1 cellular context compared by ENCODE assay signal in genomic region chr13:98352226-98352625, GRCh38.
TF ChIP-seq lines count a peak whose summit lies in the region.

No MANE protein-coding gene starts in this region.

TF ChIP-seq in WTC11, 78 proteins besides CTCF, POLR2A, EP300 and RAD21 (continued from another document):
- TF ChIP-seq STAT6 (CRISPR knock-in tag; conservative IDR thresholded peaks at IDR 0.05; ENCODE audit: low read depth): no peak
- no peak for TF ChIP-seq TEAD1 (CRISPR knock-in tag; IDR thresholded peaks at IDR 0.05)
- TF ChIP-seq ZBTB43 (CRISPR knock-in tag; IDR thresholded peaks at IDR 0.05): no peak
- no peak for TF ChIP-seq TEAD4 (CRISPR knock-in tag; IDR thresholded peaks at IDR 0.05)
- no peak for TF ChIP-seq KAT7 (CRISPR knock-in tag; IDR thresholded peaks at IDR 0.05; ENCODE audit: borderline replicate concordance)
- no peak for TF ChIP-seq ZNF512 (CRISPR knock-in tag; IDR thresholded peaks at IDR 0.05; ENCODE audit: borderline replicate concordance)
- TF ChIP-seq ESRRA (CRISPR knock-in tag; IDR thresholded peaks at IDR 0.05; ENCODE audit: borderline replicate concordance): no peak
- TF ChIP-seq FOXP1 (CRISPR knock-in tag; IDR thresholded peaks at IDR 0.05; ENCODE audit: borderline replicate concordance): no peak
- no peak for TF ChIP-seq HMGXB4 (CRISPR knock-in tag; IDR thresholded peaks at IDR 0.05)
- TF ChIP-seq SP1 (CRISPR knock-in tag; conservative IDR thresholded peaks at IDR 0.05): no peak
- TF ChIP-seq ZNF219 (CRISPR knock-in tag; IDR thresholded peaks at IDR 0.05; ENCODE audit: borderline replicate concordance): no peak
- no peak for TF ChIP-seq SOX15 (CRISPR knock-in tag; IDR thresholded peaks at IDR 0.05)
- TF ChIP-seq PRDM15 (CRISPR knock-in tag; IDR thresholded peaks at IDR 0.05): no peak
- no peak for TF ChIP-seq MYBL2 (CRISPR knock-in tag; IDR thresholded peaks at IDR 0.05)
- no peak for TF ChIP-seq IRF2 (CRISPR knock-in tag; IDR thresholded peaks at IDR 0.05; ENCODE audit: borderline replicate concordance, low read depth)
